3 cellular contexts compared by ENCODE assay signal in genomic region chr1:180352588-180352987, GRCh38.
TF ChIP-seq lines count a peak whose summit lies in the region.

No MANE protein-coding gene starts in this region.

TF ChIP-seq in A549, 52 proteins besides CTCF, POLR2A, EP300 and RAD21:
- TF ChIP-seq MAFK (IDR thresholded peaks at IDR 0.05; ENCODE audit: partially characterized antibody), result peak; percentile 92
- TF ChIP-seq JUNB (IDR thresholded peaks at IDR 0.05), result no peak
TF ChIP-seq in A549: peak in this region for 1.

TF ChIP-seq in IMR-90, 13 proteins besides CTCF, POLR2A, EP300 and RAD21:
- TF ChIP-seq CEBPB (IDR thresholded peaks at IDR 0.05; ENCODE audit: low read depth, low read length) (no peak), ELK1 (IDR thresholded peaks at IDR 0.05; ENCODE audit: borderline replicate concordance, low read depth, low read length) (no peak), FOS (IDR thresholded peaks at IDR 0.05; ENCODE audit: low read depth, low read length) (no peak), BHLHE40 (IDR thresholded peaks at IDR 0.05; ENCODE audit: low read depth, low read length) (no peak), RFX5 (IDR thresholded peaks at IDR 0.05; ENCODE audit: low read depth, low read length) (no peak), USF2 (IDR thresholded peaks at IDR 0.05; ENCODE audit: low read depth, low read length) (no peak), NFE2L2 (IDR thresholded peaks at IDR 0.05; ENCODE audit: low read depth, low read length) (no peak), MAFK (IDR thresholded peaks at IDR 0.05; ENCODE audit: low read depth, low read length) (peak; percentile 91), RCOR1 (IDR thresholded peaks at IDR 0.05; ENCODE audit: insufficient replicate concordance, low read length) (no peak)

TF ChIP-seq in K562, 482 proteins besides CTCF, POLR2A, EP300 and RAD21:
- TF ChIP-seq SAFB (IDR thresholded peaks at IDR 0.05; ENCODE audit: borderline replicate concordance, low read depth, low read length), result no peak
- TF ChIP-seq NR0B1 (IDR thresholded peaks at IDR 0.05; ENCODE audit: partially characterized antibody), result no peak
- TF ChIP-seq PCBP2 (IDR thresholded peaks at IDR 0.05; ENCODE audit: low read depth, low read length, poor library complexity, severe bottlenecking), result no peak
- TF ChIP-seq ZNF316 (IDR thresholded peaks at IDR 0.05), result peak; percentile 93
- peak; percentile 79 for TF ChIP-seq MAFG (tag; conservative IDR thresholded peaks at IDR 0.05)
- peak; percentile 89 for TF ChIP-seq C11orf30 (IDR thresholded peaks at IDR 0.05; ENCODE audit: low read depth)
- no peak for TF ChIP-seq FOXK2 (conservative IDR thresholded peaks at IDR 0.05 in 1 of 2, IDR thresholded peaks at IDR 0.05 in 1 of 2; ENCODE audit: low read depth in 2 of 2)
- no peak for TF ChIP-seq POU5F1 (IDR thresholded peaks at IDR 0.05; ENCODE audit: borderline replicate concordance, low read depth, low read length, partially characterized antibody)
- TF ChIP-seq MAFF (IDR thresholded peaks at IDR 0.05; ENCODE audit: low read length), result peak; percentile 84
- no peak for TF ChIP-seq FOXP1 (CRISPR knock-in tag; IDR thresholded peaks at IDR 0.05)
- no peak for TF ChIP-seq EHMT2 (IDR thresholded peaks at IDR 0.05)
- no peak for TF ChIP-seq TEAD1 (CRISPR knock-in tag; IDR thresholded peaks at IDR 0.05)
- TF ChIP-seq HMGN3 (IDR thresholded peaks at IDR 0.05; ENCODE audit: borderline replicate concordance, extremely low read depth, insufficient read length, low read depth, low read length), result no peak
- no peak for TF ChIP-seq GABPA (tag; conservative IDR thresholded peaks at IDR 0.05; ENCODE audit: low read depth)
- TF ChIP-seq PRMT5 (CRISPR knock-in tag; IDR thresholded peaks at IDR 0.05), result no peak
- TF ChIP-seq DNMT1 (IDR thresholded peaks at IDR 0.05), result no peak
- TF ChIP-seq HMGXB4 (CRISPR knock-in tag; IDR thresholded peaks at IDR 0.05), result no peak
- TF ChIP-seq ZNF212 (CRISPR knock-in tag; IDR thresholded peaks at IDR 0.05), result no peak
- TF ChIP-seq NONO (IDR thresholded peaks at IDR 0.05; ENCODE audit: low read depth in 2 of 2, low read length in 1 of 2), result no peak
- TF ChIP-seq ZBTB8A (IDR thresholded peaks at IDR 0.05; ENCODE audit: partially characterized antibody), result no peak
- no peak for TF ChIP-seq MED1 (CRISPR knock-in tag; IDR thresholded peaks at IDR 0.05; ENCODE audit: borderline replicate concordance)
- TF ChIP-seq TAF7 (tag; IDR thresholded peaks at IDR 0.05), result no peak
- TF ChIP-seq TFE3 (CRISPR knock-in tag; IDR thresholded peaks at IDR 0.05), result no peak
- 0 out of 2 replicates have a peak, but pooled peaks have one; percentile 28 for TF ChIP-seq ATF2 (CRISPR knock-in tag; IDR thresholded peaks at IDR 0.05)
- no peak for TF ChIP-seq ZBTB5 (IDR thresholded peaks at IDR 0.05)
- TF ChIP-seq ZNF407 (IDR thresholded peaks at IDR 0.05; ENCODE audit: low read depth), result no peak
- no peak for TF ChIP-seq ASH1L (IDR thresholded peaks at IDR 0.05; ENCODE audit: borderline replicate concordance, low read depth, partially characterized antibody)
- TF ChIP-seq SMARCA5 (IDR thresholded peaks at IDR 0.05), result no peak
- peak; percentile 86 for TF ChIP-seq MAFK (IDR thresholded peaks at IDR 0.05; ENCODE audit: low read length)
- TF ChIP-seq HOXB6 (CRISPR knock-in tag; IDR thresholded peaks at IDR 0.05; ENCODE audit: borderline replicate concordance), result no peak
- TF ChIP-seq ZNF436 (CRISPR knock-in tag; IDR thresholded peaks at IDR 0.05), result no peak
- TF ChIP-seq CHD2 (IDR thresholded peaks at IDR 0.05; ENCODE audit: low read depth, low read length), result no peak
- TF ChIP-seq GTF2E2 (tag; IDR thresholded peaks at IDR 0.05), result no peak
- TF ChIP-seq SMAD1 (IDR thresholded peaks at IDR 0.05; ENCODE audit: low read depth, low read length, partially characterized antibody), result no peak
- no peak for TF ChIP-seq ZFP1 (CRISPR knock-in tag; IDR thresholded peaks at IDR 0.05)
